In genomic region chr1:60596791-60597748, GRCh38 we compare ENCODE assay signal across 17 cellular contexts.
DNase-seq lines count a peak whose midpoint lies in the region; ATAC-seq, FAIRE-seq and TF ChIP-seq lines count a peak whose summit lies in the region.
"Had no signal": no experiment of that assay in that cellular context is flagged by ENCODE, and none has a peak within 500 bp of the region (broad histone marks: within the 10 kb centered on the region; RNA-seq: fewer than 3 reads in every experiment).

No MANE protein-coding gene starts in this region.

- ATAC-seq in GM18519 (IDR thresholded peaks at IDR 0.05; ENCODE audit: low FRiP score, unreplicated experiment) (no peak), HG03196 (IDR thresholded peaks at IDR 0.05; ENCODE audit: unreplicated experiment) (no peak)

- H4K20me1 ChIP-seq in keratinocyte (ENCODE audit: control insufficient read depth, extremely low read depth, insufficient read depth, low read length) = no peaks in the 10 kb centered on the region

- peak; percentile 34 for FAIRE-seq in keratinocyte (lab: Jason Lieb, UNC)
- FAIRE-seq: RCC 7860 had no signal

- H3K9ac ChIP-seq in keratinocyte (ENCODE audit: control insufficient read depth, extremely low read depth, insufficient read depth, low read length) = no peak overlapping the region

- H3K27me3 ChIP-seq in keratinocyte (ENCODE audit: control insufficient read depth, extremely low read depth, insufficient read depth, low read length) = no peaks in the 10 kb centered on the region

- H3K4me2 ChIP-seq in keratinocyte (ENCODE audit: control insufficient read depth, extremely low read depth, insufficient read depth, low read depth, low read length) = peak overlapping the region; percentile 3

- no peaks in the 10 kb centered on the region for H3K9me1 ChIP-seq in keratinocyte (ENCODE audit: control insufficient read depth, extremely low read depth, insufficient read depth, low read length)

- no peak overlapping the region for H3K4me3 ChIP-seq in AG10803 (ENCODE audit: low read length)
- no peak overlapping the region for H3K4me3 ChIP-seq in astrocyte of the spinal cord (ENCODE audit: low read depth, low read length)
- no peak overlapping the region for H3K4me3 ChIP-seq in keratinocyte (ENCODE audit: control insufficient read depth in 2 of 3, extremely low read depth in 1 of 3, insufficient read depth in 2 of 3, low read depth in 1 of 3, low read length in 3 of 3)
- H3K4me3 ChIP-seq: lung had no signal

- H3K36me3 ChIP-seq in keratinocyte (ENCODE audit: control insufficient read depth in 2 of 2, extremely low read depth in 1 of 2, insufficient read depth in 2 of 2, low read length in 2 of 2) = no peaks in the 10 kb centered on the region

- no peaks in the 10 kb centered on the region for H3K79me2 ChIP-seq in keratinocyte (ENCODE audit: control insufficient read depth, insufficient read depth, low read length)

- no peak overlapping the region for H2AFZ ChIP-seq in keratinocyte (ENCODE audit: control insufficient read depth, low read length)

- H3K4me1 ChIP-seq in keratinocyte (ENCODE audit: control insufficient read depth, extremely low read depth, insufficient read depth, low read length) = peaks cover 10% of the 10 kb centered on the region

- no peaks in the 10 kb centered on the region for H3K9me3 ChIP-seq in keratinocyte (ENCODE audit: control insufficient read depth, low read depth, low read length)

- H3K27ac ChIP-seq in keratinocyte (ENCODE audit: control insufficient read depth, insufficient read depth, low read length) = no peak overlapping the region

- in situ Hi-C loops in astrocyte of the spinal cord (cut with HindIII; ENCODE audit: low sequenced_read_pairs) = no loop called here

- TF ChIP-seq CTCF in AG10803 (conservative IDR thresholded peaks at IDR 0.05; ENCODE audit: low read length) (peak; percentile 25), astrocyte of the spinal cord (IDR thresholded peaks at IDR 0.05; ENCODE audit: low read depth, low read length) (no peak), keratinocyte (optimal IDR thresholded peaks at IDR 0.05 in 1 of 3, IDR thresholded peaks at IDR 0.05 in 1 of 3, conservative IDR thresholded peaks at IDR 0.05 in 1 of 3; ENCODE audit: extremely low read depth in 1 of 3, insufficient read depth in 2 of 3, low read length in 3 of 3) (no peak)

- DNase-seq in AG10803 (ENCODE audit: low read depth) (peak; percentile 11), M059J (ENCODE audit: low read depth) (peak; percentile 10), astrocyte of the spinal cord (ENCODE audit: low read depth, low spot score) (peak; percentile 54), keratinocyte (ENCODE audit: low read depth, low spot score) (no peak), NCI-H1436 treated with DMSO at 0.1 percent for 48 hours (lab: John Stamatoyannopoulos, UW) (no peak), NCI-H1105 treated with DMSO at 0.1 percent for 48 hours (lab: John Stamatoyannopoulos, UW) (no peak)
- DNase-seq: activated CD8-positive, alpha-beta memory T cell treated with anti-CD3 and anti-CD28 coated beads for 24 hours; glutamatergic neuron; H7; NCI-H1048; NCI-H82; nephron progenitor cell; stimulated activated CD4-positive, alpha-beta T cell treated with anti-CD3 and anti-CD28 coated beads, Interleukin-2, amount 100 ng/mL, for 24 hours had no signal

- dilution Hi-C loops in keratinocyte (cut with MboI; ENCODE audit: extremely low pct_ligation_motif_present, low sequenced_read_pairs) = no loop called here

Comparison
In these comparisons a context has a peak if more than half of its experiments do, and no peak if none do; other contexts are left out.
1. DNase-seq: peak in AG10803 (single experiment), M059J (single experiment) and astrocyte of the spinal cord (single experiment); none in keratinocyte (single experiment), NCI-H1436 treated with DMSO at 0.1 percent for 48 hours (single experiment) and NCI-H1105 treated with DMSO at 0.1 percent for 48 hours (single experiment).